Comparison of ENCODE assay signal across 9 cellular contexts in the genomic region with DNA sequence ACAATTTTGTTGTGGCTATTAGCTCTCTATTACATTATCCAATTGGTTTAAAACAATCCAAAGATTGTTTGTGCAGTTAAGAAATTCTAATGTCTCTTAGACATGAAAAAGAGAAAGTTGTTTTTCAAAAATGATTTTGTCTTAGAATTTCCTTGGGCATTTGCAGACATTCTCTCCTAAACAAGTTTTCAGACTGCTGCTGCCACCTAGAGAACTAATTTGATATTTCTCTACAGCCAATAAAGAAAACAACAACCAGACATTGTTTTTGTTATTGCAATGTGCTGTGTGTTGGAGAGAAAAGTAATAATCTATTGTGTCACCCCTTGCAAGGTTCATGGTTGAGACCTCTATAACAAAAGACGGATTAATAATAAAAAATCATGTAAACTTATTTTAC.
DNase-seq lines count a peak whose midpoint lies in the region; ATAC-seq, FAIRE-seq and TF ChIP-seq lines count a peak whose summit lies in the region.
"Had no signal": no experiment of that assay in that cellular context is flagged by ENCODE, and none has a peak within 500 bp of the region (broad histone marks: within the 10 kb centered on the region; RNA-seq: fewer than 3 reads in every experiment).

No MANE protein-coding gene starts in this region.

- H3K79me2 ChIP-seq in Loucy (ENCODE audit: insufficient read depth, low read length): no peaks in the 10 kb centered on the region
- no peaks in the 10 kb centered on the region for H3K79me2 ChIP-seq in SU-DHL-6 (ENCODE audit: insufficient read depth, low read length)
- no peaks in the 10 kb centered on the region for H3K79me2 ChIP-seq in HepG2 (ENCODE audit: insufficient read depth, low read length)

- POLR2A ChIA-PET in HepG2 (lab: Yijun Ruan, JAX): no interaction called here

- no TSS peak for BruUV-seq in HepG2 (replicated peaks; lab: Mats Ljungman, UMichigan)

- H3K9me2 ChIP-seq in Loucy (replicated peaks; ENCODE audit: low read depth, low read length) (no peaks in the 10 kb centered on the region), SU-DHL-6 (replicated peaks; ENCODE audit: insufficient read depth, low read length) (no peaks in the 10 kb centered on the region)

- H3F3A ChIP-seq in Loucy (ENCODE audit: low read depth): no peaks in the 10 kb centered on the region
- H3F3A ChIP-seq in SU-DHL-6 (ENCODE audit: insufficient read depth): no peaks in the 10 kb centered on the region

- H3K36me3 ChIP-seq in Loucy (ENCODE audit: insufficient read depth, low read length): no peaks in the 10 kb centered on the region
- no peaks in the 10 kb centered on the region for H3K36me3 ChIP-seq in SU-DHL-6 (ENCODE audit: low read length)
- H3K36me3 ChIP-seq in HepG2 (replicated peaks in 1 of 2; ENCODE audit: control insufficient read depth in 1 of 2, insufficient read depth in 2 of 2, low read length in 2 of 2): no peaks in the 10 kb centered on the region
- no peaks in the 10 kb centered on the region for H3K36me3 ChIP-seq in gastroesophageal sphincter

- no peak overlapping the region for H3K4me3 ChIP-seq in Loucy (ENCODE audit: low read length, poor library complexity, severe bottlenecking)
- H3K4me3 ChIP-seq in SU-DHL-6 (ENCODE audit: insufficient read depth, low read length, poor library complexity, severe bottlenecking): no peak overlapping the region
- no peak overlapping the region for H3K4me3 ChIP-seq in HepG2 (replicated peaks in 1 of 3; ENCODE audit: insufficient read depth in 1 of 3, low read depth in 2 of 3, low read length in 3 of 3)
- no peak overlapping the region for H3K4me3 ChIP-seq in gastroesophageal sphincter

- H3K9ac ChIP-seq in Loucy (ENCODE audit: low read depth, low read length, poor library complexity, severe bottlenecking) (no peak overlapping the region), SU-DHL-6 (ENCODE audit: low read length) (no peak overlapping the region), HepG2 (ENCODE audit: insufficient read depth, low read depth, low read length) (no peak overlapping the region)

- no peak for FAIRE-seq in HepG2 (lab: Jason Lieb, UNC)
- FAIRE-seq: keratinocyte had no signal

- intact Hi-C loops in HepG2 (cut with micrococcal nuclease; ENCODE audit: unreplicated experiment): loop anchor here (5.0 to 10.0 kb wide), 3 partner anchors 799 to 1344 kb away; no protein-coding TSS in a partner anchor

- CTCF ChIA-PET in HepG2 (lab: Yijun Ruan, JAX; ENCODE audit: low intra/inter-chr PET ratio, low total read pairs): no interaction called here

- TF ChIP-seq POLR2A in HepG2 (IDR thresholded peaks at IDR 0.05; ENCODE audit: insufficient read depth in 1 of 2, low read depth in 2 of 2, low read length in 2 of 2) (no peak), gastroesophageal sphincter (IDR thresholded peaks at IDR 0.05) (no peak)

- H4K20me1 ChIP-seq in Loucy (ENCODE audit: insufficient read depth, low read length, poor library complexity, severe bottlenecking) (no peaks in the 10 kb centered on the region), SU-DHL-6 (ENCODE audit: low read depth, low read length) (no peaks in the 10 kb centered on the region), HepG2 (ENCODE audit: insufficient read depth, low read length) (no peaks in the 10 kb centered on the region)

- H3K4me2 ChIP-seq in Loucy (ENCODE audit: low read depth, low read length, poor library complexity, severe bottlenecking): no peak overlapping the region
- H3K4me2 ChIP-seq in SU-DHL-6 (ENCODE audit: low read depth, low read length, poor library complexity, severe bottlenecking): no peak overlapping the region
- no peak overlapping the region for H3K4me2 ChIP-seq in HepG2 (ENCODE audit: low read depth, low read length)

- TF ChIP-seq RAD21 in HepG2 (CRISPR knock-in tag; IDR thresholded peaks at IDR 0.05): no peak

- no peak overlapping the region for H3K27ac ChIP-seq in SU-DHL-6 (ENCODE audit: low read depth, low read length)
- H3K27ac ChIP-seq in HepG2 (ENCODE audit: extremely low read length, insufficient read depth, low read length): no peak overlapping the region
- no peak overlapping the region for H3K27ac ChIP-seq in gastroesophageal sphincter

- no peak overlapping the region for H2AFZ ChIP-seq in Loucy (ENCODE audit: low read length)
- no peak overlapping the region for H2AFZ ChIP-seq in SU-DHL-6 (ENCODE audit: low read depth, low read length, severe bottlenecking)
- H2AFZ ChIP-seq in HepG2 (ENCODE audit: low read length): no peak overlapping the region

- in situ Hi-C loops in HepG2 (cut with HindIII; ENCODE audit: extremely low pct_ligation_motif_present, low pct_unique_long_range_greater_than_20kb): no loop called here

- peak; percentile 65 for TF ChIP-seq CTCF in Loucy (conservative IDR thresholded peaks at IDR 0.05; ENCODE audit: low read length)
- peak; percentile 30 for TF ChIP-seq CTCF in SU-DHL-6 (IDR thresholded peaks at IDR 0.05; ENCODE audit: insufficient read depth, low read length, poor library complexity, severe bottlenecking)
- peak; percentile 18; the same call in 1 of the 2 replicates for TF ChIP-seq CTCF in HepG2 (CRISPR knock-in tag; IDR thresholded peaks at IDR 0.05)
- TF ChIP-seq CTCF in gastroesophageal sphincter (IDR thresholded peaks at IDR 0.05): peak in 1 of 4 experiments; percentile 4

- DNase-seq in D341Med (ENCODE audit: low spot score) (peak; percentile 43), HepG2 (ENCODE audit: low spot score) (no peak), amniotic stem cell (lab: John Stamatoyannopoulos, UW) (no peak)

- H3K4me1 ChIP-seq in Loucy (ENCODE audit: insufficient read depth, low read length, poor library complexity, severe bottlenecking): no peaks in the 10 kb centered on the region
- H3K4me1 ChIP-seq in HepG2 (ENCODE audit: insufficient read depth, low read length): no peaks in the 10 kb centered on the region
- no peaks in the 10 kb centered on the region for H3K4me1 ChIP-seq in gastroesophageal sphincter

- no peaks in the 10 kb centered on the region for H3K27me3 ChIP-seq in Loucy (ENCODE audit: insufficient read depth, low read length, poor library complexity, severe bottlenecking)
- no peaks in the 10 kb centered on the region for H3K27me3 ChIP-seq in SU-DHL-6 (ENCODE audit: low read length)
- no peaks in the 10 kb centered on the region for H3K27me3 ChIP-seq in HepG2 (ENCODE audit: control insufficient read depth in 1 of 2, insufficient read depth in 2 of 2, low read length in 2 of 2)
- no peaks in the 10 kb centered on the region for H3K27me3 ChIP-seq in gastroesophageal sphincter

- ATAC-seq in HepG2 (no peak), gastroesophageal sphincter (no peak), HG02970 (IDR thresholded peaks at IDR 0.05; ENCODE audit: low FRiP score, unreplicated experiment) (no peak), HG03196 (IDR thresholded peaks at IDR 0.05; ENCODE audit: unreplicated experiment) (no peak)

- WGBS in HepG2 (ENCODE audit: low lambda C conversion rate): 0% methylated on average over 1 of the region's 1 CpG
- WGBS in gastroesophageal sphincter (ENCODE audit: low coverage in 1 of 2), 2 donors: 0 to 7% methylated on average over 1 of the region's 1 CpG

- TF ChIP-seq EP300 in HepG2 (IDR thresholded peaks at IDR 0.05; ENCODE audit: low read depth in 2 of 2, low read length in 2 of 2) (no peak), HepG2 (CRISPR knock-in tag; IDR thresholded peaks at IDR 0.05; ENCODE audit: borderline replicate concordance) (no peak), gastroesophageal sphincter (IDR thresholded peaks at IDR 0.05) (no peak)

- H3K9me3 ChIP-seq in Loucy (ENCODE audit: insufficient read depth, low read depth, low read length) (no peaks in the 10 kb centered on the region), SU-DHL-6 (ENCODE audit: insufficient read depth, low read length) (no peaks in the 10 kb centered on the region), HepG2 (ENCODE audit: low read length) (no peaks in the 10 kb centered on the region), gastroesophageal sphincter (no peaks in the 10 kb centered on the region)

TF ChIP-seq in HepG2, 621 proteins besides CTCF, POLR2A, EP300 and RAD21:
- TF ChIP-seq STAG1 (CRISPR knock-in tag; IDR thresholded peaks at IDR 0.05): peak; percentile 47; the same call in 1 of the 2 replicates
- TF ChIP-seq ZZZ3 (CRISPR knock-in tag; IDR thresholded peaks at IDR 0.05; ENCODE audit: borderline replicate concordance): no peak
